ENCODE assay signal across 31 cellular contexts in genomic region chr1:3777078-3777547, GRCh38. TPM values are rescaled to one million over a fixed set of nuclear protein-coding genes. Genes with fewer than 3 reads are reported as not detected.
DNase-seq lines count a peak whose midpoint lies in the region; ATAC-seq and TF ChIP-seq lines count a peak whose summit lies in the region.
"Had no signal": no experiment of that assay in that cellular context is flagged by ENCODE, and none has a peak within 500 bp of the region (broad histone marks: within the 10 kb centered on the region; RNA-seq: fewer than 3 reads in every experiment).

No MANE protein-coding gene starts in this region.

- no peak overlapping the region for H3K4me3 ChIP-seq in thyroid gland (replicated peaks in 1 of 3)
- no peak overlapping the region for H3K4me3 ChIP-seq in psoas muscle
- H3K4me3 ChIP-seq: colonic mucosa, lower lobe of right lung, MG63, pancreas, right atrium auricular region had no signal

- H3K27ac ChIP-seq in thyroid gland (peak overlapping the region; percentile 65 to 82 (median 80)), psoas muscle (no peak overlapping the region)
- H3K27ac ChIP-seq: colonic mucosa, lower lobe of right lung, pancreas, WERI-Rb-1 had no signal

- intact Hi-C loops in Right ventricle myocardium inferior (cut with DNase I) (no loop called here), left ventricle myocardium superior (cut with micrococcal nuclease) (no loop called here), thyroid gland (cut with DNase I) (no loop called here), psoas muscle (cut with DNase I) (no loop called here)

- ATAC-seq in Right ventricle myocardium inferior (no peak), left ventricle myocardium superior (no peak), GM21528 (IDR thresholded peaks at IDR 0.05; ENCODE audit: low FRiP score, unreplicated experiment) (no peak), psoas muscle (no peak)
- ATAC-seq: HCT116, lower lobe of right lung, natural killer cell, pancreas had no signal

- no peak for TF ChIP-seq POLR2A in thyroid gland (IDR thresholded peaks at IDR 0.05)

- H3K9me3 ChIP-seq in thyroid gland (no peaks in the 10 kb centered on the region), psoas muscle (no peaks in the 10 kb centered on the region)
- H3K9me3 ChIP-seq: colonic mucosa, lower lobe of right lung, MG63, pancreas, right atrium auricular region had no signal

- 48% methylated on average over 9 of the region's 10 CpGs; no CpG with 5 or more reads in 1 of the 2 donors for WGBS in thyroid gland, 2 donors
- WGBS in psoas muscle, 3 donors: 80 to 87% (median 85%) methylated on average over 10 of the region's 10 CpGs

- DNase-seq in Right ventricle myocardium inferior (ENCODE audit: missing footprints) (peak; percentile 37), left ventricle myocardium superior (no peak), NCI-H2171 (lab: John Stamatoyannopoulos, UW) (peak; percentile 32), cerebellar cortex (ENCODE audit: low spot score) (peak; percentile 84), thyroid gland (peak; percentile 62 to 70), psoas muscle (no peak)
- no peak for DNase-seq in activated naive CD4-positive, alpha-beta T cell treated with Interleukin-2 at 50 U/mL for 16 hours
- DNase-seq: activated CD4-positive, alpha-beta T cell treated with anti-CD3 and anti-CD28 coated beads for 48 hours; activated CD8-positive, alpha-beta memory T cell treated with anti-CD3 and anti-CD28 coated beads for 24 hours; activated effector memory CD4-positive, alpha-beta T cell treated with anti-CD3 and anti-CD28 coated beads, Interleukin-2, amount 50 U/mL, for 16 hours; activated T-cell treated with anti-CD3 and anti-CD28 coated beads, Interleukin-2, amount 50 U/mL, for 1 hour; colonic mucosa; effector memory CD4-positive, alpha-beta T cell; head of caudate nucleus; KBM-7; kidney; lower lobe of right lung; MG63; natural killer cell; NCI-H2029 treated with DMSO at 0.1 percent for 48 hours; NCI-H82; Right ventricle myocardium superior; WERI-Rb-1 had no signal

- TF ChIP-seq CTCF in thyroid gland (IDR thresholded peaks at IDR 0.05): no peak
- TF ChIP-seq CTCF in psoas muscle (IDR thresholded peaks at IDR 0.05): no peak

- H3K4me1 ChIP-seq in thyroid gland (peaks cover 34 to 48% of the 10 kb centered on the region in 2 donors), psoas muscle (peaks cover 18% of the 10 kb centered on the region)

- H3K27me3 ChIP-seq in thyroid gland (no peaks in the 10 kb centered on the region), psoas muscle (ENCODE audit: insufficient read depth in 3 of 3, low read length in 2 of 3) (no peaks in the 10 kb centered on the region)
- H3K27me3 ChIP-seq: colonic mucosa, MG63, pancreas, right atrium auricular region had no signal

- peaks cover 22 to 31% of the 10 kb centered on the region in 2 donors for H3K36me3 ChIP-seq in thyroid gland
- H3K36me3 ChIP-seq in psoas muscle (ENCODE audit: insufficient read depth in 1 of 2, low read depth in 1 of 2): peaks cover 0 to 36% of the 10 kb centered on the region in 2 donors

RNA-seq across cellular contexts. Expression of gene SMIM1, which starts 4.6 kb away (rescaled TPM):
- total RNA-seq in Right ventricle myocardium inferior (13.0 TPM), left ventricle myocardium superior (15.3 TPM), thyroid gland (10 to 100 TPM in 1 of 4 donors, 1 to 10 TPM in 3; 8.6 to 20.2 (median 9.7) TPM), psoas muscle (1 to 10 TPM; 1.1 to 2.1 (median 1.5) TPM)
- 1 to 10 TPM in 1 of 3 donors, under 1 TPM in 2; 0.57 to 1.4 (median 0.60) TPM for polyA plus RNA-seq in psoas muscle
- total RNA-seq: HT-29 had no signal

RNA-seq across cellular contexts. Expression of gene LRRC47, which starts 19.2 kb away (rescaled TPM):
- 54.5 TPM for total RNA-seq in Right ventricle myocardium inferior
- total RNA-seq in left ventricle myocardium superior: 57.5 TPM
- 10 to 100 TPM; 38.7 to 45.2 (median 43.7) TPM for total RNA-seq in thyroid gland
- total RNA-seq in psoas muscle: 100 to 1,000 TPM in 1 of 4 donors, 10 to 100 TPM in 3; 93.9 to 126 (median 97.3) TPM
- 10 to 100 TPM; 44.3 to 92.5 (median 57.6) TPM for polyA plus RNA-seq in psoas muscle

RNA-seq across cellular contexts. Expression of gene CCDC27, which starts 24.9 kb away (rescaled TPM):
- total RNA-seq in Right ventricle myocardium inferior: not detected
- not detected for total RNA-seq in left ventricle myocardium superior
- total RNA-seq in thyroid gland: under 1 TPM in 1 of 4 donors, not detected in 3; 0.13 TPM
- under 1 TPM in 2 of 4 donors, not detected in 2; 0.16 to 0.17 TPM for total RNA-seq in psoas muscle
- under 1 TPM in 2 of 3 donors, not detected in 1; 0.03 to 0.04 TPM for polyA plus RNA-seq in psoas muscle
- total RNA-seq: colonic mucosa, fibroblast of villous mesenchyme, HT-29, kidney, lower lobe of right lung, mononuclear cell, natural killer cell, right atrium auricular region, Right ventricle myocardium superior had no signal
- polyA plus RNA-seq: esophagus, pancreas had no signal

Comparison
In these comparisons a context has a peak if more than half of its experiments do, and no peak if none do; other contexts are left out.
1. DNase-seq: peak in Right ventricle myocardium inferior (single experiment), NCI-H2171 (single experiment), cerebellar cortex (single experiment) and thyroid gland (2 of 2); none in left ventricle myocardium superior (single experiment), psoas muscle (0 of 2) and activated naive CD4-positive, alpha-beta T cell treated with Interleukin-2 at 50 U/mL for 16 hours (single experiment).